ENCODE assay signal across 8 cellular contexts in the genomic region with DNA sequence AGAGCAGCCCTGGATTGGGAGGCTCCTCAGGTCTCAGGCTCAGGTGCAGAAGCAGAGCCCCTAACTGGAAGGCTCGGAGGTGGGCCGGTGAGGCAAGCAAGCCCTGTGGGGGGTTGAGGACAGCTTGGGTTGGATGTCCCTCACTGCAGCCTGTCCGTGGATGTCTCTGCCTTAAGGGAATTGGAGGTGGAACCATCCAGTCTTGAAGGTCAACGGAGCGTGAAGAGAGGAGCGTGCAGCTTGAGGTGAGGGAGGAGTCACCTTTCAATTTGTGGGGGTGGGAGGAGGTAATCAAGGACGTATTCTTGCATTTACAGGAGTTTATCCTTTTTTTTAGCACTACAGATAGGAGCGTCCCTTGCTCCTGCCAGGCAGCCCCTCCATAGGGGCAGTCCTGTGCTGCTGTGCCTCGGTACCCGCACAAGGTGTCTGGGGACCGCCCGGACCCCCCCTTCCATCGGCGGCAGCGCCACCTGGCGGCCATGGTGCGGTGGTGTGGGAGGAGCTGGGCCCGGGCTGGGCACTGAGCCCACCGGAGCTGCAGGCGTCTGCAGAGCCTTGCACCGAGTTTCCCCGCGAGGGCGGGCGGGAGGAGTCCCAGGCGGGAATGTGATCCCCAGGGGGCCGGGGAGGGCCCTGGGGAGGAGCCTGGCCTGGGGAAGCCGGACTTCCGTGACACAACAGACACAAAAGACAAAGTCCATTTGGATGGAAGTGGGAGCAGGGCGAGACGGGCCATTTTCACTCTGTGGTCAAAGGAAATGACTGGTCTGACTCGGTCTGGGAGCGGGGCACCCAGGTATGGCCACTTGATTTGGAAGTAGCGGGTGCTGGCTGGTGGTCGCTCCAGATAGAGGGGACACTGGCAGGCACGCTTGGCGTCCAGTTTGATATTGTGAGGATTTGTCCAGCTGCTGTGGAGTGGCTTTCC. TPM values are rescaled to one million over a fixed set of nuclear protein-coding genes. Genes with fewer than 3 reads are reported as not detected.
DNase-seq lines count a peak whose midpoint lies in the region; ATAC-seq and TF ChIP-seq lines count a peak whose summit lies in the region.

No MANE protein-coding gene starts in this region.

- H3K4me1 ChIP-seq in NT2/D1 (ENCODE audit: insufficient read depth, insufficient read length) (peaks cover 13% of the 10 kb centered on the region), esophagus muscularis mucosa (peaks cover 51 to 55% (median 53%) of the 10 kb centered on the region in 4 donors)

- TF ChIP-seq CTCF in esophagus muscularis mucosa (IDR thresholded peaks at IDR 0.05): peak; percentile 77 to 92 (median 88)

- H3K36me3 Mint-ChIP-seq in activated T-cell treated with anti-CD3 and anti-CD28 coated beads, Interleukin-2, amount 50 U/mL, for 4 hours (ENCODE audit: insufficient read depth): no peaks in the 10 kb centered on the region
- peaks cover 0 to 7% of the 10 kb centered on the region in 2 donors for H3K36me3 Mint-ChIP-seq in naive B cell

- TF ChIP-seq POLR2A in esophagus muscularis mucosa (IDR thresholded peaks at IDR 0.05; ENCODE audit: low read depth): no peak

- no peaks in the 10 kb centered on the region for H3K9me3 Mint-ChIP-seq in activated T-cell treated with anti-CD3 and anti-CD28 coated beads, Interleukin-2, amount 50 U/mL, for 4 hours
- H3K9me3 Mint-ChIP-seq in naive B cell: no peaks in the 10 kb centered on the region

- H3K9ac ChIP-seq in NT2/D1 (ENCODE audit: insufficient read length, low read depth): peak overlapping the region; percentile 65

- H3K4me3 Mint-ChIP-seq in activated T-cell treated with anti-CD3 and anti-CD28 coated beads, Interleukin-2, amount 50 U/mL, for 4 hours: peak overlapping the region; percentile 76
- peak overlapping the region; percentile 50 to 92 (median 88) for H3K4me3 Mint-ChIP-seq in naive B cell

- H3K27ac ChIP-seq in esophagus muscularis mucosa (replicated peaks in 1 of 4): no peak overlapping the region

- H3K27me3 Mint-ChIP-seq in activated T-cell treated with anti-CD3 and anti-CD28 coated beads, Interleukin-2, amount 50 U/mL, for 4 hours (ENCODE audit: low read depth): peaks cover 68% of the 10 kb centered on the region
- peaks cover 40 to 89% (median 72%) of the 10 kb centered on the region in 3 donors for H3K27me3 Mint-ChIP-seq in naive B cell

- peak; percentile 88 for DNase-seq in ELR (ENCODE audit: low read depth)
- no peak for DNase-seq in NT2/D1 (ENCODE audit: low read depth, low spot score)
- peak; percentile 78 for DNase-seq in activated T-cell treated with anti-CD3 and anti-CD28 coated beads, Interleukin-2, amount 50 U/mL, for 4 hours
- no peak for DNase-seq in esophagus muscularis mucosa (ENCODE audit: extremely low spot score)
- DNase-seq in naive B cell: peak; percentile 76
- peak; percentile 53 to 63 for DNase-seq in stimulated activated CD8-positive, alpha-beta memory T cell treated with anti-CD3 and anti-CD28 coated beads, Interleukin-7, amount 100 ng/mL, for 4 hours (ENCODE audit: low read depth in 2 of 2)

- TF ChIP-seq EP300 in esophagus muscularis mucosa (IDR thresholded peaks at IDR 0.05): no peak

- peaks cover 35% of the 10 kb centered on the region for H3K4me1 Mint-ChIP-seq in activated T-cell treated with anti-CD3 and anti-CD28 coated beads, Interleukin-2, amount 50 U/mL, for 4 hours (ENCODE audit: low read depth)
- peaks cover 36 to 50% (median 50%) of the 10 kb centered on the region in 3 donors for H3K4me1 Mint-ChIP-seq in naive B cell

- intact Hi-C loops in esophagus muscularis mucosa (cut with DNase I): no loop called here

- 23% methylated on average over 22 of the region's 37 CpGs for WGBS in esophagus muscularis mucosa

- H3K9me3 ChIP-seq in NT2/D1 (ENCODE audit: insufficient read depth, low read length) (no peaks in the 10 kb centered on the region), esophagus muscularis mucosa (no peaks in the 10 kb centered on the region)

- H3K36me3 ChIP-seq in NT2/D1 (ENCODE audit: insufficient read depth, insufficient read length, low read length): no peaks in the 10 kb centered on the region
- H3K36me3 ChIP-seq in esophagus muscularis mucosa: no peaks in the 10 kb centered on the region

- H3K27ac Mint-ChIP-seq in naive B cell: peak overlapping the region in 3 of 6 donors; percentile 41 to 47 (median 43)

- peak; percentile 60 for ATAC-seq in HG03439 (IDR thresholded peaks at IDR 0.05; ENCODE audit: unreplicated experiment)
- peak; percentile 59 to 70 for ATAC-seq in activated T-cell treated with anti-CD3 and anti-CD28 coated beads, Interleukin-2, amount 50 U/mL, for 4 hours
- ATAC-seq in naive B cell (ENCODE audit: low read depth in 2 of 2): peak; percentile 80 to 82
- ATAC-seq in HG03565 (IDR thresholded peaks at IDR 0.05; ENCODE audit: unreplicated experiment): no peak

- H3K4me3 ChIP-seq in NT2/D1 (ENCODE audit: insufficient read length, low read depth) (peak overlapping the region; percentile 49), esophagus muscularis mucosa (peak overlapping the region; percentile 44 to 60 (median 50))

- H3K27me3 ChIP-seq in NT2/D1 (ENCODE audit: insufficient read depth, insufficient read length): peaks cover 69% of the 10 kb centered on the region
- H3K27me3 ChIP-seq in esophagus muscularis mucosa: peaks cover 18 to 100% (median 69%) of the 10 kb centered on the region in 4 donors

RNA-seq across cellular contexts. Expression of gene DNAJC22, which starts 0.9 kb away (rescaled TPM):
- under 1 TPM in 1 of 3 donors, not detected in 2; 0.11 TPM for total RNA-seq in activated T-cell treated with anti-CD3 and anti-CD28 coated beads, Interleukin-2, amount 50 U/mL, for 4 hours
- total RNA-seq in esophagus muscularis mucosa: under 1 TPM in 3 of 4 donors, not detected in 1; 0.17 to 0.34 (median 0.26) TPM
- not detected for polyA plus RNA-seq in naive B cell (ENCODE audit: low read depth in 6 of 6)

RNA-seq across cellular contexts. Expression of gene C1QL4, which starts 10.6 kb away (rescaled TPM):
- not detected for total RNA-seq in activated T-cell treated with anti-CD3 and anti-CD28 coated beads, Interleukin-2, amount 50 U/mL, for 4 hours
- not detected for total RNA-seq in esophagus muscularis mucosa
- not detected for polyA plus RNA-seq in naive B cell (ENCODE audit: low read depth in 6 of 6)

RNA-seq across cellular contexts. Expression of gene SPATS2, which starts 19.7 kb away (rescaled TPM):
- 1 to 10 TPM; 6.9 to 7.2 (median 7.0) TPM for total RNA-seq in activated T-cell treated with anti-CD3 and anti-CD28 coated beads, Interleukin-2, amount 50 U/mL, for 4 hours
- total RNA-seq in esophagus muscularis mucosa: 10 to 100 TPM in 3 of 4 donors, 1 to 10 TPM in 1; 9.5 to 16.6 (median 11.5) TPM
- polyA plus RNA-seq in naive B cell (ENCODE audit: low read depth in 6 of 6): 10 to 100 TPM in 1 of 6 donors, 1 to 10 TPM in 5; 1.9 to 11.4 (median 9.0) TPM

RNA-seq across cellular contexts. Expression of gene TROAP, which starts 24.5 kb away (rescaled TPM):
- total RNA-seq in activated T-cell treated with anti-CD3 and anti-CD28 coated beads, Interleukin-2, amount 50 U/mL, for 4 hours: 10 to 100 TPM; 11.6 to 16.8 (median 13.7) TPM
- total RNA-seq in esophagus muscularis mucosa: under 1 TPM in 2 of 4 donors, not detected in 2; 0.26 to 0.80 TPM
- polyA plus RNA-seq in naive B cell (ENCODE audit: low read depth in 6 of 6): 1 to 10 TPM in 1 of 6 donors, under 1 TPM in 1, not detected in 4; 0.86 to 2.1 TPM

RNA-seq across cellular contexts. Expression of gene PRPH, which starts 52.6 kb away (rescaled TPM):
- total RNA-seq in activated T-cell treated with anti-CD3 and anti-CD28 coated beads, Interleukin-2, amount 50 U/mL, for 4 hours: not detected
- 10 to 100 TPM in 3 of 4 donors, 1 to 10 TPM in 1; 9.9 to 24.5 (median 10.4) TPM for total RNA-seq in esophagus muscularis mucosa
- not detected for polyA plus RNA-seq in naive B cell (ENCODE audit: low read depth in 6 of 6)

Comparison
In these comparisons a context has a peak if more than half of its experiments do, and no peak if none do; other contexts are left out.
1. DNase-seq: peak in ELR (single experiment), activated T-cell treated with anti-CD3 and anti-CD28 coated beads, Interleukin-2, amount 50 U/mL, for 4 hours (single experiment), naive B cell (single experiment) and stimulated activated CD8-positive, alpha-beta memory T cell treated with anti-CD3 and anti-CD28 coated beads, Interleukin-7, amount 100 ng/mL, for 4 hours (2 of 2); none in NT2/D1 (single experiment) and esophagus muscularis mucosa (single experiment).